In the genomic region with DNA sequence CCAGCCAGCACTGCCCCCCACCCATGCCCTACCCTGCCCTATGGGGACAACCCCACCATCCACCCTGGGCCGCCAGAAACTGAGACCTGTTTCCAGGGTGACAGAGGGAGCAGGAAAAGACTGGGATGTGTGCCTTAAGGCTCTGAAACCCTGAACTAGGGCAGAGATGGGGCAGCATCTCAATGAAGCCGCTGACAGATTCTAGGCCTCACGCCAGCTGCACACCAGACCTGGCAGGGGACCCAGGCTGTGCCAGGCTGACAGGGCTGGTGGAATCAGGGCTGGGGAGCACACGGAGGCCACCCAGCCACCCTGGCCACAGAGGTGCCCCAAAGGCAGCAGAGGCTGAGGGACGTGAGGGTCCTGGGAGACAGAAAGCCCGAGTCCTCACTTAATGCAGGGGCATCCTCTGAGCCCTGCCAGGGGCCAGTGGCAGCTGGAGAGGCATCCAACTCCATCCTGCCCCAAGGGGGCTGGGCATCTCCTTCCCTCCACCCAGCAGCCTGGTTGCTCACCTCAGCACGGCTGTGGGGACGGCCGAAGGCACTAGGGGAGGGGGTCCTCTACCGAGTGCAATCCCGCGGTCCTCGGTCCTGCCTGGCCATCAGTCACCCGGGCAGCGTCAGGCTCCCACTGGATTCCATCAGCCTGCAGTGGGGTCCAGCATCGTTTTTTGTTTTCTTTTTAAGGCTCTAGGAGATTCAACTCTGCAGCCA, we compare ENCODE assay signal across 11 cellular contexts.
A peak's percentile ranks its signal among the peaks of the same experiment; 100 is the strongest.
DNase-seq lines count a peak whose midpoint lies in the region; ATAC-seq and TF ChIP-seq lines count a peak whose summit lies in the region.
"Had no signal": no experiment of that assay in that cellular context is flagged by ENCODE, and none has a peak within 500 bp of the region (broad histone marks: within the 10 kb centered on the region; RNA-seq: fewer than 3 reads in every experiment).

No MANE protein-coding gene starts in this region.

- peaks cover 15% of the 10 kb centered on the region for H3K4me1 Mint-ChIP-seq in stimulated activated memory B cell treated with anti-CD40 and anti-IgM and Interleukin-4, amounts not matched to agents 10 μg/mL and 1 μg/mL and 100 μg/mL, for 72 hours

- no peak overlapping the region for H3K27ac Mint-ChIP-seq in stimulated activated memory B cell treated with anti-CD40 and anti-IgM and Interleukin-4, amounts not matched to agents 10 μg/mL and 1 μg/mL and 100 μg/mL, for 72 hours
- H3K27ac Mint-ChIP-seq: memory B cell had no signal

- DNase-seq in NCI-H1092 treated with DMSO at 0.1 percent for 48 hours (lab: John Stamatoyannopoulos, UW) = peak; percentile 32
- DNase-seq in inferior parietal cortex (ENCODE audit: extremely low spot score) = peak; percentile 83
- DNase-seq in DMS53 (lab: John Stamatoyannopoulos, UW) = no peak
- DNase-seq in AG20443 (ENCODE audit: low spot score) = no peak
- DNase-seq: EL, Kasumi-1 had no signal

- peaks cover 3% of the 10 kb centered on the region for H3K9me3 Mint-ChIP-seq in stimulated activated memory B cell treated with anti-CD40 and anti-IgM and Interleukin-4, amounts not matched to agents 10 μg/mL and 1 μg/mL and 100 μg/mL, for 72 hours
- H3K9me3 Mint-ChIP-seq: central memory CD8-positive, alpha-beta T cell had no signal

- peaks cover 3% of the 10 kb centered on the region for H3K36me3 Mint-ChIP-seq in stimulated activated memory B cell treated with anti-CD40 and anti-IgM and Interleukin-4, amounts not matched to agents 10 μg/mL and 1 μg/mL and 100 μg/mL, for 72 hours

- ATAC-seq in SK-N-SH treated with all-trans-retinoic acid at 6 μM for 48 hours = peak; percentile 73
- peak; percentile 21 for ATAC-seq in stimulated activated memory B cell treated with anti-CD40 and anti-IgM and Interleukin-4, amounts not matched to agents 10 μg/mL and 1 μg/mL and 100 μg/mL, for 72 hours
- no peak for ATAC-seq in HG02759 (IDR thresholded peaks at IDR 0.05; ENCODE audit: unreplicated experiment)

- no peak overlapping the region for H3K4me3 Mint-ChIP-seq in stimulated activated memory B cell treated with anti-CD40 and anti-IgM and Interleukin-4, amounts not matched to agents 10 μg/mL and 1 μg/mL and 100 μg/mL, for 72 hours
- H3K4me3 Mint-ChIP-seq: central memory CD8-positive, alpha-beta T cell; memory B cell had no signal

- peaks cover 30% of the 10 kb centered on the region for H3K27me3 Mint-ChIP-seq in stimulated activated memory B cell treated with anti-CD40 and anti-IgM and Interleukin-4, amounts not matched to agents 10 μg/mL and 1 μg/mL and 100 μg/mL, for 72 hours
- H3K27me3 Mint-ChIP-seq: central memory CD8-positive, alpha-beta T cell had no signal

TF ChIP-seq in SK-N-SH treated with all-trans-retinoic acid at 6 μM for 48 hours, 23 proteins besides CTCF, POLR2A, EP300 and RAD21:
- no peak for TF ChIP-seq ISL1 (CRISPR knock-in tag; IDR thresholded peaks at IDR 0.05)
- TF ChIP-seq, protein P1, sequence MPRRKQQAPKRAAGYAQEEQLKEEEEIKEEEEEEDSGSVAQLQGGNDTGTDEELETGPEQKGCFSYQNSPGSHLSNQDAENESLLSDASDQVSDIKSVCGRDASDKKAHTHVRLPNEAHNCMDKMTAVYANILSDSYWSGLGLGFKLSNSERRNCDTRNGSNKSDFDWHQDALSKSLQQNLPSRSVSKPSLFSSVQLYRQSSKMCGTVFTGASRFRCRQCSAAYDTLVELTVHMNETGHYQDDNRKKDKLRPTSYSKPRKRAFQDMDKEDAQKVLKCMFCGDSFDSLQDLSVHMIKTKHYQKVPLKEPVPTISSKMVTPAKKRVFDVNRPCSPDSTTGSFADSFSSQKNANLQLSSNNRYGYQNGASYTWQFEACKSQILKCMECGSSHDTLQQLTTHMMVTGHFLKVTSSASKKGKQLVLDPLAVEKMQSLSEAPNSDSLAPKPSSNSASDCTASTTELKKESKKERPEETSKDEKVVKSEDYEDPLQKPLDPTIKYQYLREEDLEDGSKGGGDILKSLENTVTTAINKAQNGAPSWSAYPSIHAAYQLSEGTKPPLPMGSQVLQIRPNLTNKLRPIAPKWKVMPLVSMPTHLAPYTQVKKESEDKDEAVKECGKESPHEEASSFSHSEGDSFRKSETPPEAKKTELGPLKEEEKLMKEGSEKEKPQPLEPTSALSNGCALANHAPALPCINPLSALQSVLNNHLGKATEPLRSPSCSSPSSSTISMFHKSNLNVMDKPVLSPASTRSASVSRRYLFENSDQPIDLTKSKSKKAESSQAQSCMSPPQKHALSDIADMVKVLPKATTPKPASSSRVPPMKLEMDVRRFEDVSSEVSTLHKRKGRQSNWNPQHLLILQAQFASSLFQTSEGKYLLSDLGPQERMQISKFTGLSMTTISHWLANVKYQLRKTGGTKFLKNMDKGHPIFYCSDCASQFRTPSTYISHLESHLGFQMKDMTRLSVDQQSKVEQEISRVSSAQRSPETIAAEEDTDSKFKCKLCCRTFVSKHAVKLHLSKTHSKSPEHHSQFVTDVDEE (CRISPR knock-in tag; IDR thresholded peaks at IDR 0.05) = peak; percentile 81

Comparison
In these comparisons a context has a peak if more than half of its experiments do, and no peak if none do; other contexts are left out.
1. DNase-seq: peak in NCI-H1092 treated with DMSO at 0.1 percent for 48 hours (single experiment) and inferior parietal cortex (single experiment); none in DMS53 (single experiment) and AG20443 (single experiment).